15 cellular contexts compared by ENCODE assay signal in the genomic region with DNA sequence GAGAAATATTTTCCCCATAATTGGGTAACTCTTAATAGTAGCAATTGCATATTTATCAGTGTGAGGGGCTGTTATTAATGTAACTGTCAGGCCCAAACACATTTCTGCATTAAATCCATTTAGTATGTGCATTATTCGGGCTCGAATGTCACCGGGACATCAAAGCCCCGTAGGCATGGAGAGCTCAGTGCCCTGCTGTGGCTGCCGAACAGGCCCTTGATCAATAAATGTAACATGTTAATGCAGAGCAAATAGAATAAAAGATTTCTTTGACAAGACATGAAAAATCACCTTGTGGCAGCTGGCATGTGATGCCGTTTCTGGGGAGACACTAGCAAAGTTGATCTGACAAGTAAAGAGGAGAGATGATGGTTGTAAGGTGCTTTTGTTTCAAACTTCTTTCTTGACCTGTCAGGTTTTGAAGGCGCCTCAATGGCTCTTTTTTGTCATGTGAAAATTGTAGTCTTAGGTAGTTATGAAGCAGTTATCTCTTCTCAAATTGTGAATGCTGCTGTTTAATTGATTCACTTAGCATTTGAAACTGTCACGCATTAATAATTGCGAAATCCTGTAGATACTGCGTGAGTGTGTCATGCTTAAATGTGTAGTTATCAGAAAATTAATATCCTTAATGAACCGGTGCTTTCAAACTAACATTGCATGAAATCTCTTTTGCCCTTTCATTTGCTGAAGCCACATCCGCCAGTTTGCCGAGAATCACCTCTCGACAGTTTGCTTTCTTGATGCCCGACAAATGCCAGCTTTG. TPM values are rescaled to one million over a fixed set of nuclear protein-coding genes. Genes with fewer than 3 reads are reported as not detected.
"Had no signal": no experiment of that assay in that cellular context is flagged by ENCODE, and none has a peak within 500 bp of the region (broad histone marks: within the 10 kb centered on the region; RNA-seq: fewer than 3 reads in every experiment).

No MANE protein-coding gene starts in this region.

- H3K27ac ChIP-seq: ascending aorta, dorsolateral prefrontal cortex, foreskin keratinocyte, parathyroid adenoma, skin epidermis, stomach had no signal

- H3K36me3 ChIP-seq: ascending aorta had no signal

- H3K27ac Mint-ChIP-seq: activated CD4-positive, alpha-beta memory T cell treated with anti-CD3 and anti-CD28 coated beads, Interleukin-2, amount 10 ng/mL, durations not matched to agents 7 days and 5 days; activated CD4-positive, alpha-beta T cell treated with anti-CD3 and anti-CD28 coated beads for 36 hours; activated naive CD8-positive, alpha-beta T cell treated with anti-CD3 and anti-CD28 coated beads, Interleukin-2, amount 50 U/mL, for 24 hours; activated T-cell treated with anti-CD3 and anti-CD28 coated beads, Interleukin-2, amount 50 U/mL, for 72 hours had no signal

- H3K9me3 ChIP-seq: ascending aorta had no signal

- H3K27me3 Mint-ChIP-seq: activated CD4-positive, alpha-beta memory T cell treated with anti-CD3 and anti-CD28 coated beads, Interleukin-2, amount 10 ng/mL, durations not matched to agents 7 days and 5 days had no signal

- H3K4me1 ChIP-seq: foreskin keratinocyte, parathyroid adenoma had no signal

- H3K79me2 ChIP-seq: parathyroid adenoma had no signal

- ATAC-seq: activated CD4-positive, alpha-beta T cell treated with anti-CD3 and anti-CD28 coated beads for 36 hours; activated naive CD8-positive, alpha-beta T cell treated with anti-CD3 and anti-CD28 coated beads, Interleukin-2, amount 50 U/mL, for 24 hours; activated T-cell treated with anti-CD3 and anti-CD28 coated beads, Interleukin-2, amount 50 U/mL, for 72 hours; foreskin keratinocyte had no signal

- H3K4me3 Mint-ChIP-seq: activated CD4-positive, alpha-beta memory T cell treated with anti-CD3 and anti-CD28 coated beads, Interleukin-2, amount 10 ng/mL, durations not matched to agents 7 days and 5 days; activated CD4-positive, alpha-beta T cell treated with anti-CD3 and anti-CD28 coated beads for 36 hours; activated naive CD8-positive, alpha-beta T cell treated with anti-CD3 and anti-CD28 coated beads, Interleukin-2, amount 50 U/mL, for 24 hours; activated T-cell treated with anti-CD3 and anti-CD28 coated beads, Interleukin-2, amount 50 U/mL, for 72 hours had no signal

- H3K4me1 Mint-ChIP-seq: activated CD4-positive, alpha-beta memory T cell treated with anti-CD3 and anti-CD28 coated beads, Interleukin-2, amount 10 ng/mL, durations not matched to agents 7 days and 5 days; activated CD4-positive, alpha-beta T cell treated with anti-CD3 and anti-CD28 coated beads for 36 hours; activated naive CD8-positive, alpha-beta T cell treated with anti-CD3 and anti-CD28 coated beads, Interleukin-2, amount 50 U/mL, for 24 hours had no signal

- FAIRE-seq: keratinocyte, urothelium cell line had no signal

- H2AFZ ChIP-seq: parathyroid adenoma had no signal

- H3K9ac ChIP-seq: parathyroid adenoma had no signal

- H3K27me3 ChIP-seq: ascending aorta, foreskin keratinocyte, stomach had no signal

- DNase-seq: activated CD4-positive, alpha-beta memory T cell treated with anti-CD3 and anti-CD28 coated beads, Interleukin-2, amount 10 ng/mL, durations not matched to agents 7 days and 5 days; activated CD4-positive, alpha-beta T cell treated with anti-CD3 and anti-CD28 coated beads for 36 hours; activated naive CD8-positive, alpha-beta T cell treated with anti-CD3 and anti-CD28 coated beads, Interleukin-2, amount 50 U/mL, for 24 hours; activated T-cell treated with anti-CD3 and anti-CD28 coated beads, Interleukin-2, amount 50 U/mL, for 72 hours; dorsolateral prefrontal cortex; foreskin keratinocyte; left ventricle myocardium superior; mesendoderm; stomach; T-helper 9 cell had no signal

- H3K4me3 ChIP-seq: skin epidermis, stomach had no signal

RNA-seq across cellular contexts. Expression of gene LRMDA, which starts 19.4 kb away (rescaled TPM):
- total RNA-seq: activated CD4-positive, alpha-beta memory T cell treated with anti-CD3 and anti-CD28 coated beads, Interleukin-2, amount 10 ng/mL, durations not matched to agents 7 days and 5 days; activated CD4-positive, alpha-beta T cell treated with anti-CD3 and anti-CD28 coated beads for 36 hours; activated T-cell treated with anti-CD3 and anti-CD28 coated beads, Interleukin-2, amount 50 U/mL, for 72 hours; foreskin keratinocyte had no signal
- polyA plus RNA-seq: foreskin keratinocyte, keratinocyte had no signal
